8 cellular contexts compared by ENCODE assay signal in genomic region chr22:35430897-35431322, GRCh38. TPM values are rescaled to one million over a fixed set of nuclear protein-coding genes. Genes with fewer than 3 reads are reported as not detected.
DNase-seq lines count a peak whose midpoint lies in the region; ATAC-seq and TF ChIP-seq lines count a peak whose summit lies in the region.

No MANE protein-coding gene starts in this region.

- peak overlapping the region; percentile 3 for H3K4me2 ChIP-seq in smooth muscle cell

- H3K36me3 ChIP-seq in breast epithelium (no peaks in the 10 kb centered on the region), smooth muscle cell (ENCODE audit: low read depth) (no peaks in the 10 kb centered on the region)

- H4K20me1 ChIP-seq in smooth muscle cell (ENCODE audit: low read depth): no peaks in the 10 kb centered on the region

- H3K9me3 Mint-ChIP-seq in WTC11: peaks cover 12% of the 10 kb centered on the region

- CTCF ChIA-PET in WTC11 (lab: Charles Lee): interaction anchor here (0.6 to 2.6 kb wide), 57 partner anchors 10 to 484 kb away, joined by 3 to 30 read pairs (median 4); partner anchors contain the start of genes HMOX1, RASD2 and TOM1

- intact Hi-C loops in breast epithelium (cut with DNase I; ENCODE audit: low total_unique reads): no loop called here

- H3K27me3 Mint-ChIP-seq in WTC11 (ENCODE audit: low read depth): no peaks in the 10 kb centered on the region

- POLR2A ChIA-PET in WTC11 (lab: Charles Lee): interaction anchor here (0.7 to 1.1 kb wide), 5 partner anchors 9 to 134 kb away, joined by 3 to 5 read pairs (median 4); no protein-coding TSS in a partner anchor

- H2AFZ ChIP-seq in smooth muscle cell (ENCODE audit: low read depth): peak overlapping the region; percentile 0

- peaks cover 48% of the 10 kb centered on the region for H3K36me3 Mint-ChIP-seq in WTC11

- TF ChIP-seq POLR2A in breast epithelium (IDR thresholded peaks at IDR 0.05): no peak

- no peaks in the 10 kb centered on the region for H3K27me3 ChIP-seq in breast epithelium
- H3K27me3 ChIP-seq in smooth muscle cell (ENCODE audit: low read depth): no peaks in the 10 kb centered on the region

- peaks cover 11% of the 10 kb centered on the region for H3K4me1 Mint-ChIP-seq in WTC11

- TF ChIP-seq CTCF in WTC11 (IDR thresholded peaks at IDR 0.05) (peak; percentile 97), breast epithelium (IDR thresholded peaks at IDR 0.05) (peak; percentile 91 to 99 (median 99)), smooth muscle cell (IDR thresholded peaks at IDR 0.05; ENCODE audit: borderline replicate concordance, insufficient read depth, poor library complexity, severe bottlenecking) (peak; percentile 98)

- H3K79me2 ChIP-seq in smooth muscle cell (ENCODE audit: low read depth): no peaks in the 10 kb centered on the region

- DNase-seq in GM04503 (ENCODE audit: low read depth): peak; percentile 69
- peak; percentile 58 for DNase-seq in NCI-H1092 treated with DMSO at 0.1 percent for 48 hours (lab: John Stamatoyannopoulos, UW)
- peak; percentile 93 for DNase-seq in WTC11 (ENCODE audit: low spot score)
- DNase-seq in breast epithelium (ENCODE audit: low spot score in 2 of 2): peak; percentile 75 to 91
- peak; percentile 83 for DNase-seq in inferior parietal cortex (ENCODE audit: extremely low spot score)
- peak; percentile 91 for DNase-seq in smooth muscle cell (lab: John Stamatoyannopoulos, UW; ENCODE audit: unreplicated experiment)

- H3K4me3 Mint-ChIP-seq in WTC11: no peak overlapping the region

- H3K4me3 ChIP-seq in breast epithelium (no peak overlapping the region), smooth muscle cell (no peak overlapping the region)

- ATAC-seq in WTC11 (peak; percentile 81), GM19397 (IDR thresholded peaks at IDR 0.05; ENCODE audit: unreplicated experiment) (no peak), GM19395 (IDR thresholded peaks at IDR 0.05; ENCODE audit: unreplicated experiment) (no peak)

- WGBS in smooth muscle cell (ENCODE audit: low lambda C conversion rate): 16% methylated on average over 14 of the region's 14 CpGs

- no peak overlapping the region for H3K27ac Mint-ChIP-seq in WTC11

- H3K9me3 ChIP-seq in breast epithelium (peaks cover 9 to 12% of the 10 kb centered on the region in 2 donors), smooth muscle cell (replicated peaks; ENCODE audit: low read depth) (no peaks in the 10 kb centered on the region)

- no peaks in the 10 kb centered on the region for H3K4me1 ChIP-seq in breast epithelium
- H3K4me1 ChIP-seq in smooth muscle cell (ENCODE audit: low read depth): peaks cover 13% of the 10 kb centered on the region

- H3K9ac ChIP-seq in smooth muscle cell (ENCODE audit: low read depth): peak overlapping the region; percentile 63

- no peak overlapping the region for H3K27ac ChIP-seq in breast epithelium
- H3K27ac ChIP-seq in smooth muscle cell (ENCODE audit: low read depth): peak overlapping the region; percentile 77

- no peaks in the 10 kb centered on the region for H3F3A ChIP-seq in smooth muscle cell (ENCODE audit: low read depth)

TF ChIP-seq in WTC11, 78 proteins besides CTCF, POLR2A, EP300 and RAD21:
- TF ChIP-seq, protein P1, sequence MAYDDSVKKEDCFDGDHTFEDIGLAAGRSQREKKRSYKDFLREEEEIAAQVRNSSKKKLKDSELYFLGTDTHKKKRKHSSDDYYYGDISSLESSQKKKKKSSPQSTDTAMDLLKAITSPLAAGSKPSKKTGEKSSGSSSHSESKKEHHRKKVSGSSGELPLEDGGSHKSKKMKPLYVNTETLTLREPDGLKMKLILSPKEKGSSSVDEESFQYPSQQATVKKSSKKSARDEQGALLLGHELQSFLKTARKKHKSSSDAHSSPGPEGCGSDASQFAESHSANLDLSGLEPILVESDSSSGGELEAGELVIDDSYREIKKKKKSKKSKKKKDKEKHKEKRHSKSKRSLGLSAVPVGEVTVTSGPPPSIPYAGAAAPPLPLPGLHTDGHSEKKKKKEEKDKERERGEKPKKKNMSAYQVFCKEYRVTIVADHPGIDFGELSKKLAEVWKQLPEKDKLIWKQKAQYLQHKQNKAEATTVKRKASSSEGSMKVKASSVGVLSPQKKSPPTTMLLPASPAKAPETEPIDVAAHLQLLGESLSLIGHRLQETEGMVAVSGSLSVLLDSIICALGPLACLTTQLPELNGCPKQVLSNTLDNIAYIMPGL (CRISPR knock-in tag; IDR thresholded peaks at IDR 0.05): 0 out of 2 replicates have a peak, but pooled peaks have one; percentile 35
- TF ChIP-seq ZNF423 (CRISPR knock-in tag; IDR thresholded peaks at IDR 0.05): peak; percentile 96
- TF ChIP-seq NR1H2 (CRISPR knock-in tag; IDR thresholded peaks at IDR 0.05): no peak

RNA-seq across cellular contexts. Expression of gene MCM5, which starts 31.0 kb away (rescaled TPM):
- total RNA-seq in WTC11 (2021) (229 to 261 TPM (median 229 TPM) in 3 replicates), breast epithelium (10 to 100 TPM; 16.4 to 23.3 (median 16.8) TPM), smooth muscle cell (7.4 and 28.7 TPM in 2 replicates)
- 23.1 and 31.9 TPM in 2 replicates for polyA plus RNA-seq in smooth muscle cell

RNA-seq across cellular contexts. Expression of gene HMOX1, which starts 50.0 kb away (rescaled TPM):
- total RNA-seq in WTC11 (2021): 11.1 to 12.1 TPM (median 11.1 TPM) in 3 replicates
- total RNA-seq in breast epithelium: 10 to 100 TPM; 11.5 to 38.6 (median 21.3) TPM
- total RNA-seq in smooth muscle cell: 11.7 and 13.7 TPM in 2 replicates
- 7.7 and 9.8 TPM in 2 replicates for polyA plus RNA-seq in smooth muscle cell
